ENCODE assay signal across 8 cellular contexts in genomic region chr2:27663160-27663462, GRCh38. TPM values are rescaled to one million over a fixed set of nuclear protein-coding genes. Genes with fewer than 3 reads are reported as not detected.
DNase-seq lines count a peak whose midpoint lies in the region; ATAC-seq and TF ChIP-seq lines count a peak whose summit lies in the region.

No MANE protein-coding gene starts in this region.

- H3K9me3 ChIP-seq in HCT116 (ENCODE audit: control insufficient read depth in 1 of 2, insufficient read depth in 1 of 2, low read depth in 1 of 2, low read length in 2 of 2) = no peaks in the 10 kb centered on the region
- H3K9me3 ChIP-seq in SU-DHL-6 (ENCODE audit: insufficient read depth, low read length) = no peaks in the 10 kb centered on the region
- no peaks in the 10 kb centered on the region for H3K9me3 ChIP-seq in psoas muscle

- no peak for TF ChIP-seq POLR2A in HCT116 (IDR thresholded peaks at IDR 0.05; ENCODE audit: borderline replicate concordance, extremely low read depth, insufficient read depth, insufficient read length)

- H3F3A ChIP-seq in SU-DHL-6 (ENCODE audit: insufficient read depth) = 0 out of 2 replicates have a peak, but pooled peaks cover 8% of the 10 kb centered on the region

- H3K9me2 ChIP-seq in HCT116 (ENCODE audit: insufficient read depth) (no peaks in the 10 kb centered on the region), SU-DHL-6 (replicated peaks; ENCODE audit: insufficient read depth, low read length) (no peaks in the 10 kb centered on the region)

- no peaks in the 10 kb centered on the region for H4K20me1 ChIP-seq in HCT116 (ENCODE audit: insufficient read depth)
- H4K20me1 ChIP-seq in SU-DHL-6 (ENCODE audit: low read depth, low read length) = no peaks in the 10 kb centered on the region

- peak overlapping the region; percentile 82 for H3K9ac ChIP-seq in HCT116 (ENCODE audit: low read length)
- H3K9ac ChIP-seq in SU-DHL-6 (ENCODE audit: low read length) = peak overlapping the region; percentile 63

- H3K27ac ChIP-seq in HCT116 (ENCODE audit: low read depth, low read length) (peak overlapping the region; percentile 71), SU-DHL-6 (ENCODE audit: low read depth, low read length) (peak overlapping the region; percentile 82), psoas muscle (peak overlapping the region; percentile 89)

- peaks cover 7 to 17% of the 10 kb centered on the region in 2 experiments for H3K4me1 ChIP-seq in HCT116 (ENCODE audit: control insufficient read depth in 1 of 2, insufficient read depth in 2 of 2, low read length in 2 of 2)
- peaks cover 34% of the 10 kb centered on the region for H3K4me1 ChIP-seq in psoas muscle

- H2AFZ ChIP-seq in HCT116 (ENCODE audit: low read depth, low read length, poor library complexity, severe bottlenecking) (peak overlapping the region; percentile 88), SU-DHL-6 (ENCODE audit: low read depth, low read length, severe bottlenecking) (peak overlapping the region; percentile 98)

- RAD21 ChIA-PET in HCT116 (lab: Charles Lee; ENCODE audit: low non-redundant PET in 1 of 2, low total read pairs in 2 of 2, uncharacterized antibody in 2 of 2, unreplicated experiment in 2 of 2) = no interaction called here

- POLR2A ChIA-PET in BJ (lab: Charles Lee) = interaction anchor here (0.7 kb wide), 1 partner anchor 96 kb away, joined by 3 read pairs; no protein-coding TSS in a partner anchor
- POLR2A ChIA-PET in HCT116 (lab: Charles Lee) = interaction anchor here (1.0 to 1.3 kb wide), 2 partner anchors 8 to 20 kb away, joined by 3 read pairs; no protein-coding TSS in a partner anchor

- DNase-seq in BJ (ENCODE audit: low read depth) (no peak), HCT116 (ENCODE audit: low read depth, low spot score) (no peak), foreskin fibroblast (no peak), psoas muscle (peak in 1 of 2 donors; percentile 78), COLO668 (lab: John Stamatoyannopoulos, UW; ENCODE audit: unreplicated experiment) (no peak), kidney glomerular epithelial cell (lab: John Stamatoyannopoulos, UW) (no peak), islet precursor cell (no peak)

- CTCF ChIA-PET in BJ (lab: Yijun Ruan, JAX) (interaction anchor here (1.3 to 1.7 kb wide), 2 partner anchors 8 to 20 kb away, joined by 3 to 13 read pairs; no protein-coding TSS in a partner anchor), HCT116 (lab: Charles Lee) (interaction anchor here (1.2 to 1.4 kb wide), 2 partner anchors 21 to 41 kb away, joined by 4 to 9 read pairs; no protein-coding TSS in a partner anchor)

- TSS peak; percentile 52 for BruUV-seq in HCT116 (replicated peaks; lab: Mats Ljungman, UMichigan)

- H3K4me3 ChIP-seq in BJ (ENCODE audit: low read depth, low read length) (peak overlapping the region; percentile 75), HCT116 (replicated peaks in 1 of 2; ENCODE audit: low read depth in 1 of 2, low read length in 2 of 2) (peak overlapping the region; percentile 92 to 99), SU-DHL-6 (ENCODE audit: insufficient read depth, low read length, poor library complexity, severe bottlenecking) (peak overlapping the region; percentile 89), foreskin fibroblast (ENCODE audit: low read depth in 1 of 2, low read length in 2 of 2) (peak overlapping the region; percentile 76 to 87), psoas muscle (peak overlapping the region; percentile 97)

- TF ChIP-seq CTCF in BJ (IDR thresholded peaks at IDR 0.05; ENCODE audit: insufficient read depth, low read depth, low read length) (no peak), HCT116 (IDR thresholded peaks at IDR 0.05 in 2 of 3, conservative IDR thresholded peaks at IDR 0.05 in 1 of 3; ENCODE audit: borderline replicate concordance in 1 of 3, insufficient read depth in 1 of 3, low read depth in 2 of 3, low read length in 2 of 3) (no peak), SU-DHL-6 (IDR thresholded peaks at IDR 0.05; ENCODE audit: insufficient read depth, low read length, poor library complexity, severe bottlenecking) (no peak), foreskin fibroblast (IDR thresholded peaks at IDR 0.05; ENCODE audit: low read depth, low read length) (no peak), psoas muscle (IDR thresholded peaks at IDR 0.05) (no peak)

- H3K4me2 ChIP-seq in HCT116 (ENCODE audit: low read length) (peak overlapping the region; percentile 89), SU-DHL-6 (ENCODE audit: low read depth, low read length, poor library complexity, severe bottlenecking) (peak overlapping the region; percentile 88)

- intact Hi-C loops in HCT116 (cut with micrococcal nuclease) (loop anchor here (5.0 kb wide), 1 partner anchor 256 kb away; the partner anchor contains the start of gene PPM1G), psoas muscle (cut with DNase I) (loop anchor here in 1 of 2 donors (5.0 kb wide), 1 partner anchor 36 kb away; the partner anchor contains the start of genes CCDC121 and GPN1)

- H3K27me3 ChIP-seq in BJ (ENCODE audit: control insufficient read depth, insufficient read depth, low read length) (no peaks in the 10 kb centered on the region), HCT116 (ENCODE audit: insufficient read depth, low read length) (no peaks in the 10 kb centered on the region), SU-DHL-6 (ENCODE audit: low read length) (no peaks in the 10 kb centered on the region), psoas muscle (ENCODE audit: insufficient read depth in 3 of 3, low read length in 2 of 3) (no peaks in the 10 kb centered on the region)

- peak; percentile 84 for ATAC-seq in HCT116
- peak; percentile 88 to 93 (median 90) for ATAC-seq in psoas muscle

- no peak for TF ChIP-seq RAD21 in HCT116 (IDR thresholded peaks at IDR 0.05; ENCODE audit: low read depth)

- WGBS in psoas muscle, 3 donors = 0 to 1% (median 1%) methylated on average over 16 of the region's 16 CpGs

- H3K79me2 ChIP-seq in HCT116 (ENCODE audit: insufficient read depth, low read length) (peaks cover 51% of the 10 kb centered on the region), SU-DHL-6 (ENCODE audit: insufficient read depth, low read length) (peaks cover 35% of the 10 kb centered on the region)

- H3K36me3 ChIP-seq in BJ (ENCODE audit: control insufficient read depth, insufficient read depth, low read length) (peaks cover 4% of the 10 kb centered on the region), HCT116 (ENCODE audit: control insufficient read depth in 1 of 2, insufficient read depth in 2 of 2, low read length in 2 of 2) (peaks cover 30 to 34% of the 10 kb centered on the region in 2 experiments), SU-DHL-6 (ENCODE audit: low read length) (peaks cover 22% of the 10 kb centered on the region; the same call in 1 of the 2 replicates), psoas muscle (ENCODE audit: insufficient read depth in 1 of 2, low read depth in 1 of 2) (peaks cover 7 to 71% of the 10 kb centered on the region in 2 donors)

TF ChIP-seq in HCT116, 20 proteins besides CTCF, POLR2A, EP300 and RAD21 (continues in another document):
- TF ChIP-seq REST (IDR thresholded peaks at IDR 0.05; ENCODE audit: low read depth) (no peak), SIN3A (IDR thresholded peaks at IDR 0.05; ENCODE audit: low read depth) (no peak), ATF3 (IDR thresholded peaks at IDR 0.05) (no peak)

RNA-seq across cellular contexts. Expression of gene SUPT7L, which starts 0.3 kb away (rescaled TPM):
- polyA plus RNA-seq in BJ (2011; rRNA removed) = 43.5 and 52.0 TPM in 2 replicates
- 32.0 and 43.6 TPM in 2 replicates for polyA minus RNA-seq in BJ (2011; rRNA and poly(A)+ RNA removed)
- total RNA-seq in HCT116 (2021; ENCODE audit: unreplicated experiment) = 25.2 TPM
- 27.8 TPM in 2 replicates for polyA plus RNA-seq in HCT116 (2012)
- 10 to 100 TPM; 17.1 to 25.0 (median 22.1) TPM for total RNA-seq in psoas muscle
- polyA plus RNA-seq in psoas muscle = 10 to 100 TPM; 17.1 to 33.8 (median 21.1) TPM

RNA-seq across cellular contexts. Expression of gene SLC4A1AP, which starts 0.6 kb away (rescaled TPM):
- 8.8 and 10.1 TPM in 2 replicates for polyA plus RNA-seq in BJ (2011; rRNA removed)
- polyA minus RNA-seq in BJ (2011; rRNA and poly(A)+ RNA removed) = 5.1 and 8.0 TPM in 2 replicates
- total RNA-seq in HCT116 (2021; ENCODE audit: unreplicated experiment) = 19.8 TPM
- 10.1 and 12.3 TPM in 2 replicates for polyA plus RNA-seq in HCT116 (2012)
- 10 to 100 TPM; 21.1 to 28.4 (median 26.0) TPM for total RNA-seq in psoas muscle
- 10 to 100 TPM; 20.5 to 44.8 (median 28.3) TPM for polyA plus RNA-seq in psoas muscle

RNA-seq across cellular contexts. Expression of gene GPN1, which starts 34.3 kb away (rescaled TPM):
- polyA plus RNA-seq in BJ (2011; rRNA removed) (40.8 and 61.0 TPM in 2 replicates), psoas muscle (10 to 100 TPM; 24.8 to 57.1 (median 42.8) TPM)
- 20.0 and 33.6 TPM in 2 replicates for polyA minus RNA-seq in BJ (2011; rRNA and poly(A)+ RNA removed)
- total RNA-seq in HCT116 (2021; ENCODE audit: unreplicated experiment) (34.3 TPM), psoas muscle (10 to 100 TPM; 24.2 to 28.5 (median 26.2) TPM)
- polyA plus RNA-seq in HCT116 (2012) = 38.4 and 44.2 TPM in 2 replicates

RNA-seq across cellular contexts. Expression of gene CCDC121, which starts 34.3 kb away (rescaled TPM):
- polyA plus RNA-seq in BJ (2011; rRNA removed) = 0.58 and 0.86 TPM in 2 replicates
- polyA minus RNA-seq in BJ (2011; rRNA and poly(A)+ RNA removed) = 0.26 and 0.90 TPM in 2 replicates
- total RNA-seq in HCT116 (2021; ENCODE audit: unreplicated experiment) = 2.1 TPM
- polyA plus RNA-seq in HCT116 (2012) = 0.84 and 0.94 TPM in 2 replicates
- total RNA-seq in psoas muscle = 1 to 10 TPM in 3 of 4 donors, under 1 TPM in 1; 0.98 to 4.8 (median 2.6) TPM
- 10 to 100 TPM in 1 of 3 donors, 1 to 10 TPM in 2; 1.3 to 10.3 (median 1.6) TPM for polyA plus RNA-seq in psoas muscle
